3 cellular contexts compared by ENCODE assay signal in genomic region chr12:31724597-31724996, GRCh38.
TF ChIP-seq lines count a peak whose summit lies in the region.

No MANE protein-coding gene starts in this region.

TF ChIP-seq in liver, 16 proteins besides CTCF, POLR2A, EP300 and RAD21:
- no peak for TF ChIP-seq ATF3 (IDR thresholded peaks at IDR 0.05)
- no peak for TF ChIP-seq HNF4A (conservative IDR thresholded peaks at IDR 0.05)
- TF ChIP-seq ZBTB33 (IDR thresholded peaks at IDR 0.05) = peak; percentile 2

TF ChIP-seq in HepG2, 621 proteins besides CTCF, POLR2A, EP300 and RAD21:
- no peak for TF ChIP-seq NFRKB (IDR thresholded peaks at IDR 0.05)
- no peak for TF ChIP-seq RXRA (CRISPR knock-in tag; IDR thresholded peaks at IDR 0.05)
- no peak for TF ChIP-seq CEBPB (IDR thresholded peaks at IDR 0.05; ENCODE audit: borderline replicate concordance, low read depth, low read length)
- TF ChIP-seq RBM39 (IDR thresholded peaks at IDR 0.05; ENCODE audit: low read depth, low read length, poor library complexity, severe bottlenecking) = no peak
- no peak for TF ChIP-seq ARNT2 (CRISPR knock-in tag; IDR thresholded peaks at IDR 0.05; ENCODE audit: low read depth)
- TF ChIP-seq IKZF1 (IDR thresholded peaks at IDR 0.05) = no peak
- no peak for TF ChIP-seq SRSF4 (IDR thresholded peaks at IDR 0.05; ENCODE audit: low read depth, low read length, poor library complexity, severe bottlenecking)
- TF ChIP-seq TFDP1 (CRISPR knock-in tag; IDR thresholded peaks at IDR 0.05; ENCODE audit: borderline replicate concordance) = no peak
- no peak for TF ChIP-seq ZFP37 (CRISPR knock-in tag; IDR thresholded peaks at IDR 0.05; ENCODE audit: borderline replicate concordance)
- no peak for TF ChIP-seq THAP11 (CRISPR knock-in tag; IDR thresholded peaks at IDR 0.05)
TF ChIP-seq in HepG2: peak in this region for 0.

TF ChIP-seq in K562, 482 proteins besides CTCF, POLR2A, EP300 and RAD21:
- no peak for TF ChIP-seq ARID1B (IDR thresholded peaks at IDR 0.05)
- peak; percentile 39; the same call in 1 of the 2 replicates for TF ChIP-seq SPI1 (IDR thresholded peaks at IDR 0.05; ENCODE audit: borderline replicate concordance, low read depth, low read length)
